ENCODE assay signal across 8 cellular contexts in the genomic region with DNA sequence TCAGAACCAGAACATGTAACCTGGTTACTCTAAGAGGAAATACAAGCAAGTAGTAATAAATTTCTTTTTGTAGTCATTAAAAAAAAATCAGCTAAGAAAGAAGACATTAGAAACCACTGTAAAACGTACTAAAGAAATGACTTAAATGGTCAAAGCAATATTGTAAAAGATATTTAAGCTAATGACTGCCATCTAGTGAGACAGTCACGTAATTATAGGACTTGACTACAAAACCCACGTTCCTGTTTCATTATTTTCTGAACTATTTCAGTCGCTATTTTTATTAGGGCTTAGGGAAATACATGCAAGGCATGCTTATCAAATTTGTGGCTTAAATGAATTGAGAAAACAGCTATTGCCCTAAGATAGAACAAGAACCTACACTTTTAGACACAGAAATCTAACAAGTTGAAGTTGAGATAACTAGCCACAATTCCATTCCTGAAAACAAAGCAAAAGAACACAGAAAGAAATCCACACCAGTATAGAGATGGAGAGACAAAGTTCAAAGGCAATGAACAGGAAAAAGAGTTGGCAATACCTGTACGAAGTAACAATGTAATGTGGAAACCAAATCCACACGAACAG. TPM values are rescaled to one million over a fixed set of nuclear protein-coding genes. Genes with fewer than 3 reads are reported as not detected.
DNase-seq lines count a peak whose midpoint lies in the region; ATAC-seq and TF ChIP-seq lines count a peak whose summit lies in the region.

No MANE protein-coding gene starts in this region.

- WGBS in stomach, 5 donors, result 26 to 34% (median 28%) methylated on average over 6 of the region's 6 CpGs

- H3K4me1 ChIP-seq in right atrium auricular region (no peaks in the 10 kb centered on the region), stomach (peaks cover 0 to 8% (median 0%) of the 10 kb centered on the region in 4 donors)

- no peak for ATAC-seq in left ventricle myocardium superior

- H3K27ac ChIP-seq in right atrium auricular region, result no peak overlapping the region
- H3K27ac ChIP-seq in stomach, result no peak overlapping the region

- H3K36me3 ChIP-seq in right atrium auricular region (peaks cover 35% of the 10 kb centered on the region), stomach (peaks cover 29 to 92% (median 88%) of the 10 kb centered on the region in 4 donors)

- TF ChIP-seq EP300 in Ishikawa (IDR thresholded peaks at IDR 0.05; ENCODE audit: borderline replicate concordance) (no peak), stomach (IDR thresholded peaks at IDR 0.05) (no peak)

- TF ChIP-seq CTCF in right atrium auricular region (IDR thresholded peaks at IDR 0.05) (peak; percentile 12 to 64), foreskin fibroblast (IDR thresholded peaks at IDR 0.05; ENCODE audit: low read depth, low read length) (peak; percentile 37), stomach (IDR thresholded peaks at IDR 0.05) (peak in 5 of 7 experiments; percentile 10 to 35 (median 29))

- in situ Hi-C loops in SK-MEL-5 (cut with HindIII; ENCODE audit: low pct_unique_long_range_greater_than_20kb, low sequenced_read_pairs), result loop anchor here (25.0 kb wide), 1 partner anchor 119 kb away; no protein-coding TSS in a partner anchor

- H3K4me3 ChIP-seq in right atrium auricular region (no peak overlapping the region), foreskin fibroblast (ENCODE audit: low read depth in 1 of 2, low read length in 2 of 2) (no peak overlapping the region), stomach (no peak overlapping the region)

- TF ChIP-seq POLR2A in stomach (IDR thresholded peaks at IDR 0.05), result no peak

- intact Hi-C loops in left ventricle myocardium superior (cut with micrococcal nuclease), result loop anchor here (10.0 kb wide), 1 partner anchor 126 kb away; no protein-coding TSS in a partner anchor
- intact Hi-C loops in stomach (cut with DNase I; ENCODE audit: low total_unique reads), result loop anchor here (5.0 kb wide), 1 partner anchor 124 kb away; no protein-coding TSS in a partner anchor

- no peak for DNase-seq in right atrium auricular region (ENCODE audit: low spot score)
- no peak for DNase-seq in left ventricle myocardium superior
- peak; percentile 67 for DNase-seq in SK-MEL-5 (ENCODE audit: low read depth, low spot score)
- DNase-seq in foreskin fibroblast, result peak; percentile 27 to 69
- no peak for DNase-seq in stomach
- no peak for DNase-seq in mucosa of gallbladder (ENCODE audit: low spot score)
- no peak for DNase-seq in activated naive CD4-positive, alpha-beta T cell treated with anti-CD3 and anti-CD28 coated beads, Interleukin-2, amount 50 U/mL, for 16 hours

- H3K27me3 ChIP-seq in right atrium auricular region (no peaks in the 10 kb centered on the region), stomach (no peaks in the 10 kb centered on the region)

- H3K9me3 ChIP-seq in right atrium auricular region, result no peaks in the 10 kb centered on the region
- no peaks in the 10 kb centered on the region for H3K9me3 ChIP-seq in stomach

- peak; percentile 41 for TF ChIP-seq RAD21 in Ishikawa (IDR thresholded peaks at IDR 0.05; ENCODE audit: low read depth)

TF ChIP-seq in Ishikawa, 13 proteins besides CTCF, POLR2A, EP300 and RAD21:
- no peak for TF ChIP-seq NFIC (IDR thresholded peaks at IDR 0.05)
- no peak for TF ChIP-seq TCF12 (IDR thresholded peaks at IDR 0.05; ENCODE audit: low read depth)
- TF ChIP-seq, protein P1, sequence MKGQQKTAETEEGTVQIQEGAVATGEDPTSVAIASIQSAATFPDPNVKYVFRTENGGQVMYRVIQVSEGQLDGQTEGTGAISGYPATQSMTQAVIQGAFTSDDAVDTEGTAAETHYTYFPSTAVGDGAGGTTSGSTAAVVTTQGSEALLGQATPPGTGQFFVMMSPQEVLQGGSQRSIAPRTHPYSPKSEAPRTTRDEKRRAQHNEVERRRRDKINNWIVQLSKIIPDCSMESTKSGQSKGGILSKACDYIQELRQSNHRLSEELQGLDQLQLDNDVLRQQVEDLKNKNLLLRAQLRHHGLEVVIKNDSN (IDR thresholded peaks at IDR 0.05), result no peak
- TF ChIP-seq YY1 (IDR thresholded peaks at IDR 0.05; ENCODE audit: low read depth), result no peak
- no peak for TF ChIP-seq TEAD4 (IDR thresholded peaks at IDR 0.05)
- TF ChIP-seq, protein P2, sequence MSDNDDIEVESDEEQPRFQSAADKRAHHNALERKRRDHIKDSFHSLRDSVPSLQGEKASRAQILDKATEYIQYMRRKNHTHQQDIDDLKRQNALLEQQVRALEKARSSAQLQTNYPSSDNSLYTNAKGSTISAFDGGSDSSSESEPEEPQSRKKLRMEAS (IDR thresholded peaks at IDR 0.05), result no peak
- no peak for TF ChIP-seq CREB1 (IDR thresholded peaks at IDR 0.05; ENCODE audit: low read depth)
- no peak for TF ChIP-seq CEBPB (IDR thresholded peaks at IDR 0.05)
- TF ChIP-seq TAF1 (IDR thresholded peaks at IDR 0.05; ENCODE audit: low read depth), result no peak
- TF ChIP-seq EGR1 (IDR thresholded peaks at IDR 0.05), result no peak
- no peak for TF ChIP-seq FOXM1 (IDR thresholded peaks at IDR 0.05; ENCODE audit: borderline replicate concordance, low read depth)
- TF ChIP-seq, protein P3, sequence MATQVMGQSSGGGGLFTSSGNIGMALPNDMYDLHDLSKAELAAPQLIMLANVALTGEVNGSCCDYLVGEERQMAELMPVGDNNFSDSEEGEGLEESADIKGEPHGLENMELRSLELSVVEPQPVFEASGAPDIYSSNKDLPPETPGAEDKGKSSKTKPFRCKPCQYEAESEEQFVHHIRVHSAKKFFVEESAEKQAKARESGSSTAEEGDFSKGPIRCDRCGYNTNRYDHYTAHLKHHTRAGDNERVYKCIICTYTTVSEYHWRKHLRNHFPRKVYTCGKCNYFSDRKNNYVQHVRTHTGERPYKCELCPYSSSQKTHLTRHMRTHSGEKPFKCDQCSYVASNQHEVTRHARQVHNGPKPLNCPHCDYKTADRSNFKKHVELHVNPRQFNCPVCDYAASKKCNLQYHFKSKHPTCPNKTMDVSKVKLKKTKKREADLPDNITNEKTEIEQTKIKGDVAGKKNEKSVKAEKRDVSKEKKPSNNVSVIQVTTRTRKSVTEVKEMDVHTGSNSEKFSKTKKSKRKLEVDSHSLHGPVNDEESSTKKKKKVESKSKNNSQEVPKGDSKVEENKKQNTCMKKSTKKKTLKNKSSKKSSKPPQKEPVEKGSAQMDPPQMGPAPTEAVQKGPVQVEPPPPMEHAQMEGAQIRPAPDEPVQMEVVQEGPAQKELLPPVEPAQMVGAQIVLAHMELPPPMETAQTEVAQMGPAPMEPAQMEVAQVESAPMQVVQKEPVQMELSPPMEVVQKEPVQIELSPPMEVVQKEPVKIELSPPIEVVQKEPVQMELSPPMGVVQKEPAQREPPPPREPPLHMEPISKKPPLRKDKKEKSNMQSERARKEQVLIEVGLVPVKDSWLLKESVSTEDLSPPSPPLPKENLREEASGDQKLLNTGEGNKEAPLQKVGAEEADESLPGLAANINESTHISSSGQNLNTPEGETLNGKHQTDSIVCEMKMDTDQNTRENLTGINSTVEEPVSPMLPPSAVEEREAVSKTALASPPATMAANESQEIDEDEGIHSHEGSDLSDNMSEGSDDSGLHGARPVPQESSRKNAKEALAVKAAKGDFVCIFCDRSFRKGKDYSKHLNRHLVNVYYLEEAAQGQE (IDR thresholded peaks at IDR 0.05; ENCODE audit: low read depth), result no peak
- TF ChIP-seq ZBTB7A (IDR thresholded peaks at IDR 0.05; ENCODE audit: low read depth), result no peak

RNA-seq across cellular contexts. Expression of a gene that starts 17.9 kb away (rescaled TPM):
- total RNA-seq in right atrium auricular region (10 to 100 TPM; 15.4 to 17.0 TPM), left ventricle myocardium superior (7.9 TPM), stomach (10 to 100 TPM in 3 of 5 donors, 1 to 10 TPM in 2; 1.2 to 61.1 (median 13.6) TPM), mucosa of gallbladder (39.4 TPM)
- total RNA-seq in SK-MEL-5 (2014; rRNA removed; shearing (Covaris generic)), result 68.6 and 81.3 TPM in 2 replicates
- polyA plus RNA-seq in SK-MEL-5 (2015; cell fraction: cytosol; rRNA removed), result 43.2 and 45.4 TPM in 2 replicates
- 34.7 and 39.5 TPM in 2 replicates for polyA plus RNA-seq in SK-MEL-5 (2015; cell fraction: nucleus; rRNA removed)
- 10 to 100 TPM; 35.5 to 43.2 (median 37.5) TPM for polyA plus RNA-seq in stomach

RNA-seq across cellular contexts. Expression of a gene that starts 19.3 kb away (rescaled TPM):
- total RNA-seq in right atrium auricular region, result 10 to 100 TPM; 11.3 to 14.3 TPM
- 20.8 TPM for total RNA-seq in left ventricle myocardium superior
- 55.5 and 58.0 TPM in 2 replicates for total RNA-seq in SK-MEL-5 (2014; rRNA removed; shearing (Covaris generic))
- polyA plus RNA-seq in SK-MEL-5 (2015; cell fraction: cytosol; rRNA removed), result 35.8 and 59.7 TPM in 2 replicates
- 159 and 198 TPM in 2 replicates for polyA plus RNA-seq in SK-MEL-5 (2015; cell fraction: nucleus; rRNA removed)
- total RNA-seq in stomach, result 10 to 100 TPM; 15.6 to 42.8 (median 21.7) TPM
- 10 to 100 TPM; 28.8 to 45.1 (median 39.1) TPM for polyA plus RNA-seq in stomach
- total RNA-seq in mucosa of gallbladder, result 25.0 TPM

Comparison
In these comparisons a context has a peak if more than half of its experiments do, and no peak if none do; other contexts are left out.
1. DNase-seq: peak in SK-MEL-5 (single experiment) and foreskin fibroblast (2 of 2); none in right atrium auricular region (single experiment), left ventricle myocardium superior (single experiment), stomach (single experiment), mucosa of gallbladder (single experiment) and activated naive CD4-positive, alpha-beta T cell treated with anti-CD3 and anti-CD28 coated beads, Interleukin-2, amount 50 U/mL, for 16 hours (single experiment).
2. Peak in every context shown above with its lines, with median percentiles within 50 percentile points of each other: CTCF ChIP-seq.